ENCODE assay signal across 16 cellular contexts in genomic region chr7:131553906-131554305, GRCh38. TPM values are rescaled to one million over a fixed set of nuclear protein-coding genes. Genes with fewer than 3 reads are reported as not detected.
DNase-seq lines count a peak whose midpoint lies in the region; ATAC-seq and TF ChIP-seq lines count a peak whose summit lies in the region.
"Had no signal": no experiment of that assay in that cellular context is flagged by ENCODE, and none has a peak within 500 bp of the region (broad histone marks: within the 10 kb centered on the region; RNA-seq: fewer than 3 reads in every experiment).

No MANE protein-coding gene starts in this region.

- H3K4me1 Mint-ChIP-seq in chondrocyte (ENCODE audit: low read depth), result peaks cover 24% of the 10 kb centered on the region

- peak in 1 of 2 experiments; percentile 28 for DNase-seq in HAP-1 (ENCODE audit: low spot score in 2 of 2)
- DNase-seq in chondrocyte (ENCODE audit: low spot score), result no peak
- DNase-seq in DMS79 treated with DMSO at 0.1 percent for 48 hours (lab: John Stamatoyannopoulos, UW), result no peak
- DNase-seq in globus pallidus (ENCODE audit: low spot score), result no peak
- DNase-seq: activated CD4-positive, alpha-beta T cell treated with anti-CD3 and anti-CD28 coated beads, Interleukin-2, amount 50 U/mL, for 4 hours; activated T-cell treated with anti-CD3 and anti-CD28 coated beads, Interleukin-2, amount 50 U/mL, for 48 hours; DND-41; mesenchymal stem cell; MV-4-11; SJCRH30; substantia nigra had no signal

- H3K27me3 ChIP-seq in HAP-1 (ENCODE audit: low read depth) (no peaks in the 10 kb centered on the region), skeletal muscle tissue (ENCODE audit: control insufficient read depth in 3 of 3, insufficient read depth in 3 of 3, low read length in 3 of 3) (peaks cover 0 to 3% (median 0%) of the 10 kb centered on the region in 3 donors)
- H3K27me3 ChIP-seq: SJCRH30 had no signal

- no peaks in the 10 kb centered on the region for H3K27me3 Mint-ChIP-seq in chondrocyte (ENCODE audit: low read depth)

- ATAC-seq in GM19328 (IDR thresholded peaks at IDR 0.05; ENCODE audit: unreplicated experiment), result no peak
- ATAC-seq in HG02678 (IDR thresholded peaks at IDR 0.05; ENCODE audit: unreplicated experiment), result no peak

- peak overlapping the region; percentile 60 for H3K4me3 ChIP-seq in HAP-1
- H3K4me3 ChIP-seq in iPS-18c (ENCODE audit: insufficient read depth, low read depth, low read length), result peak overlapping the region; percentile 91
- H3K4me3 ChIP-seq in skeletal muscle tissue (ENCODE audit: low read length in 3 of 3), result peak overlapping the region in 2 of 3 donors; percentile 4 to 73
- H3K4me3 ChIP-seq: BLaER1 treated with 17β-estradiol and CSF1 and Interleukin-3, amounts not matched to agents 10 nM and 100 nM; SJCRH30 had no signal

- H3K9me3 Mint-ChIP-seq in chondrocyte (ENCODE audit: low read depth), result no peaks in the 10 kb centered on the region

- H3K4me1 ChIP-seq in HAP-1 (peaks cover 26% of the 10 kb centered on the region), skeletal muscle tissue (ENCODE audit: control insufficient read depth in 3 of 3, insufficient read depth in 3 of 3, low read length in 3 of 3) (peaks cover 19 to 25% (median 20%) of the 10 kb centered on the region in 3 donors)

- no peaks in the 10 kb centered on the region; the same call in 1 of the 2 replicates for H3K9me3 ChIP-seq in HAP-1
- H3K9me3 ChIP-seq in iPS-18c (ENCODE audit: control insufficient read depth, insufficient read depth, low read length), result no peaks in the 10 kb centered on the region
- no peaks in the 10 kb centered on the region for H3K9me3 ChIP-seq in skeletal muscle tissue (ENCODE audit: control insufficient read depth in 3 of 3, low read length in 3 of 3)
- H3K9me3 ChIP-seq: SJCRH30 had no signal

- H3K27ac ChIP-seq in skeletal muscle tissue (ENCODE audit: low read depth, low read length), result no peak overlapping the region
- H3K27ac ChIP-seq: BLaER1 treated with 17β-estradiol and CSF1 and Interleukin-3, amounts not matched to agents 10 nM and 100 nM; SJCRH30 had no signal

- no peak for TF ChIP-seq CTCF in chondrocyte (IDR thresholded peaks at IDR 0.05)

- H3K36me3 Mint-ChIP-seq in chondrocyte (ENCODE audit: low read depth), result no peaks in the 10 kb centered on the region

- peak overlapping the region in 1 of 3 donors; percentile 68 for H3K9ac ChIP-seq in skeletal muscle tissue (ENCODE audit: low read depth in 1 of 3, low read length in 3 of 3)
- H3K9ac ChIP-seq: BLaER1 treated with 17β-estradiol and CSF1 and Interleukin-3, amounts not matched to agents 10 nM and 100 nM had no signal

- in situ Hi-C loops in HAP-1 (cut with MboI; ENCODE audit: low sequenced_read_pairs), result no loop called here

- H3K27ac Mint-ChIP-seq in chondrocyte (ENCODE audit: unreplicated experiment), result no peak overlapping the region

- H3K36me3 ChIP-seq in HAP-1 (replicated peaks) (no peaks in the 10 kb centered on the region; the same call in 1 of the 2 replicates), skeletal muscle tissue (ENCODE audit: control insufficient read depth in 3 of 3, insufficient read depth in 3 of 3, low read length in 3 of 3) (no peaks in the 10 kb centered on the region)

- peak overlapping the region; percentile 5 for H3K4me3 Mint-ChIP-seq in chondrocyte (ENCODE audit: unreplicated experiment)

RNA-seq across cellular contexts. Expression of gene PODXL, which starts 2.5 kb away (rescaled TPM):
- total RNA-seq in chondrocyte, result 11.9 to 14.5 TPM (median 14.0 TPM) in 3 replicates
- 18.8 TPM for total RNA-seq in skeletal muscle tissue

Comparison
In these comparisons a context has a peak if more than half of its experiments do, and no peak if none do; other contexts are left out.
1. H3K4me3 ChIP-seq: peak in every context shown above with its lines; median percentile 91 in iPS-18c; 60 in HAP-1; 38 in skeletal muscle tissue.